Comparison of ENCODE assay signal across 21 cellular contexts in the genomic region with DNA sequence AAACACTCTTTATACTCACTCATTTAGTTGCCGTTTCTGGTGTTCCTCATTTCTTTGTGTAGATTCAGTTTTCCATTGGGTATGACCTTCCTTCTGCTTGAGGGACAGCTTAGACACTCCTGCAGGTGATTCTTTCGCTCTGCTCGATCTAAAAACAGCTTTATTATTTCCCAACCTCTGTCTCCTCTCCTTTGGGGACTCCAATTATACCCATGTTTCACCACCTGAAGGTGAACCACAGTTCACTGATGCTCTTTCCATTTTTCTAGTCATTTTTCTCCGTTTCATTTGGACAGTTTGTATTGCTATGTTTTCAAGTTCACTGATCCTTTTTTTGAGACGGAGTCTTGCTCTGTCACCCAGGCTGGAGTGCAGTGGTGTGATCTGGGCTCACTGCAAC. TPM values are rescaled to one million over a fixed set of nuclear protein-coding genes. Genes with fewer than 3 reads are reported as not detected.
"Had no signal": no experiment of that assay in that cellular context is flagged by ENCODE, and none has a peak within 500 bp of the region (broad histone marks: within the 10 kb centered on the region; RNA-seq: fewer than 3 reads in every experiment).

No MANE protein-coding gene starts in this region.

- H3K4me2 ChIP-seq: SK-N-SH had no signal

- H3K36me3 ChIP-seq: MG63 had no signal

- ATAC-seq: HepG2 had no signal

- H3K4me3 ChIP-seq: MG63 had no signal

- DNase-seq: IMR-90, Karpas-422, KG1, MG63, NCI-H1092, NCI-H1105 treated with DMSO at 0.1 percent for 48 hours, NCI-H1417 treated with DMSO at 0.1 percent for 48 hours, NCI-H146, NCI-H1694 treated with DMSO at 0.1 percent for 48 hours, NCI-H1930, NCI-H2081, NCI-H2107, NCI-H2227 treated with DMSO at 0.1 percent for 48 hours, NCI-H524, NCI-H526 treated with DMSO at 0.1 percent for 48 hours, NCI-H748 treated with DMSO at 0.1 percent for 48 hours, SHP77, SK-N-SH had no signal

- H3K9me3 ChIP-seq: MG63, SK-N-SH had no signal

- H3K27me3 ChIP-seq: MG63 had no signal

- H3K27ac ChIP-seq: RWPE1 had no signal

- H3K9ac ChIP-seq: SK-N-SH had no signal

RNA-seq across cellular contexts. Expression of a gene that starts 13.7 kb away (rescaled TPM):
- total RNA-seq: IMR-90, SK-MEL-5 had no signal
